21 cellular contexts compared by ENCODE assay signal in the genomic region with DNA sequence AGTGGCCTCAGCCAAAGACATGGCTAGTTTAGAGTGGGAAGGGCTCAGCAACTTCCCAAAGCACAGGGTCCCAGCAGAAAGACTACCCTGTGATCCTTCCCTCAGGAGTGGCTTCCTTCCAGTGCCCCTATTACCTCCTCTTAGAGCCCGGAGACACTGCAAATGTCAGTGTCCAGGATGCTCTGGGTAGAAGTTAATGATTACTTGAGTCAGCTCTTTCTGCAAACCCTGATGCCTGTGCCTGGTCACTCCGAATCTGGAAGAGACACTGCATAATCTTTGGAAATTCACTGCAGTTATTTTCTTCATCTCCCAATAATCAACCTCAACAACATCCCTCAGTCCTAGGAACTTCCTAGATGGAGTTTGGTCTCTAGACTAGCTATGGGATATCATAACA.
"Had no signal": no experiment of that assay in that cellular context is flagged by ENCODE, and none has a peak within 500 bp of the region (broad histone marks: within the 10 kb centered on the region; RNA-seq: fewer than 3 reads in every experiment).

No MANE protein-coding gene starts in this region.

- H3K27me3 ChIP-seq: SJCRH30 had no signal

- H3K27ac ChIP-seq: RWPE1, SJCRH30 had no signal

- H3K9me3 ChIP-seq: SJCRH30 had no signal

- ATAC-seq: Panc1, PC-3, SK-N-SH treated with all-trans-retinoic acid at 6 μM for 48 hours had no signal

- DNase-seq: KBM-7, MV-4-11, NCI-H1048, NCI-H1105, NCI-H1417, NCI-H1436 treated with DMSO at 0.1 percent for 48 hours, NCI-H1694, NCI-H187 treated with DMSO at 0.1 percent for 48 hours, NCI-H2081, NCI-H2107, NCI-H2227 treated with DMSO at 0.1 percent for 48 hours, NCI-H510A, NCI-H524 treated with DMSO at 0.1 percent for 48 hours, NCI-H69, NCI-H774, PC-3, SHP77, SJCRH30 had no signal

- H3K36me3 ChIP-seq: SJCRH30 had no signal

- H3K4me3 ChIP-seq: SJCRH30 had no signal

- H3K4me1 ChIP-seq: SJCRH30 had no signal
